ENCODE assay signal across 16 cellular contexts in the genomic region with DNA sequence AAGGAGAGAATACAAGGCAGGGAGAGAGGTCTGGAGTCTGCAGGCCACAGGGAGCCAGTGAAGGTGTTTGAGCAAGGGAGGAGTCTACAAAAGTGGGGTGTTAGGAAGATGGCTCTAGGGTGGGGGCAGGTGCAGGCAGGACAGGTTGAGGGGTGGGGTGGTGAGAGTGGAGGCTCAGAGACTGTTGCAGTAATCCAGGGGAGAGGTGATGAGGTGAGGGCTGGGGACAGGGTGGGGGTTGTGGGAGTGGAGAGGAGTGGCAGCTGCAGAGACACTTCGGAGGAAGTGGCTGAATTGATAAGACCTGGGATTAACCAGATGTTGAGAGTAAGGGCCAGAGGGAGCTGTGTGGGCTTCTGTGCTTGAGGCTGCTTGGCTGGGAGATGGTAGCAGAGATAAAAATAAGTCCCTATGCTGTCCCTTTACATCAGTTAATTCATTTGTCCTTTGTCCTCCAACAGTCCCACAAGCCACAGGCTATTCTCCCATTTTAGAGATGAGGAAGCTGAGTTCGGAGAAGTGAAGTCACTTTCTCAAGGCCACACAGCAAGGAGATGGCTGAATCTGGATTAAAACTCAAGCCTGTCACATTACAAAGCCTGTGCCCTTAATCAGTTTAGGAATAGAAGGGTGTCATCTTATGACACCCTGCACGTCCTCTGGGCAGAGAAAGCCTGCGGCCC. TPM values are rescaled to one million over a fixed set of nuclear protein-coding genes. Genes with fewer than 3 reads are reported as not detected.
DNase-seq lines count a peak whose midpoint lies in the region; ATAC-seq and TF ChIP-seq lines count a peak whose summit lies in the region.
"Had no signal": no experiment of that assay in that cellular context is flagged by ENCODE, and none has a peak within 500 bp of the region (broad histone marks: within the 10 kb centered on the region; RNA-seq: fewer than 3 reads in every experiment).

No MANE protein-coding gene starts in this region.

- H3K4me3 Mint-ChIP-seq in GM23338, result peak overlapping the region; percentile 22; the same call in 1 of the 3 replicates
- H3K4me3 Mint-ChIP-seq: activated naive CD8-positive, alpha-beta T cell treated with anti-CD3 and anti-CD28 coated beads for 36 hours; CD14-positive monocyte; IgD-negative memory B cell; memory B cell had no signal

- TF ChIP-seq CTCF in GM23338 (conservative IDR thresholded peaks at IDR 0.05; ENCODE audit: low read depth in 2 of 2), result no peak
- no peak for TF ChIP-seq CTCF in Peyer's patch (IDR thresholded peaks at IDR 0.05)
- no peak for TF ChIP-seq CTCF in esophagus squamous epithelium (IDR thresholded peaks at IDR 0.05)

- peak overlapping the region; percentile 72 for H3K4me2 ChIP-seq in GM23338

- H3K9me3 ChIP-seq in Peyer's patch (no peaks in the 10 kb centered on the region), esophagus squamous epithelium (no peaks in the 10 kb centered on the region)

- peak overlapping the region; percentile 46; the same call in 1 of the 2 replicates for H3K27ac Mint-ChIP-seq in GM23338
- H3K27ac Mint-ChIP-seq: activated naive CD8-positive, alpha-beta T cell treated with anti-CD3 and anti-CD28 coated beads for 36 hours; CD14-positive monocyte; IgD-negative memory B cell; memory B cell had no signal

- H3K9me3 Mint-ChIP-seq in GM23338, result no peaks in the 10 kb centered on the region
- H3K9me3 Mint-ChIP-seq: activated naive CD8-positive, alpha-beta T cell treated with anti-CD3 and anti-CD28 coated beads for 36 hours; IgD-negative memory B cell; memory B cell had no signal

- H4K20me1 ChIP-seq in GM23338 (replicated peaks; ENCODE audit: insufficient read depth), result peaks cover 4% of the 10 kb centered on the region; the same call in 1 of the 2 replicates

- H3K79me2 ChIP-seq in GM23338 (replicated peaks; ENCODE audit: insufficient read depth), result peaks cover 58% of the 10 kb centered on the region

- 58 to 64% methylated on average over 4 of the region's 4 CpGs for WGBS in esophagus squamous epithelium, 2 donors

- H3K4me3 ChIP-seq in GM23338 (no peak overlapping the region), Peyer's patch (no peak overlapping the region), esophagus squamous epithelium (no peak overlapping the region), skin epidermis (no peak overlapping the region)

- H3K4me1 Mint-ChIP-seq in GM23338, result peaks cover 70% of the 10 kb centered on the region

- intact Hi-C loops in esophagus squamous epithelium (cut with DNase I), result no loop called here

- H3K27me3 ChIP-seq in GM23338 (ENCODE audit: insufficient read depth), result no peaks in the 10 kb centered on the region
- H3K27me3 ChIP-seq in Peyer's patch, result no peaks in the 10 kb centered on the region
- no peaks in the 10 kb centered on the region for H3K27me3 ChIP-seq in esophagus squamous epithelium

- H3K36me3 ChIP-seq in GM23338 (ENCODE audit: insufficient read depth) (no peaks in the 10 kb centered on the region), Peyer's patch (no peaks in the 10 kb centered on the region), esophagus squamous epithelium (no peaks in the 10 kb centered on the region)

- no peaks in the 10 kb centered on the region for H3K9me2 ChIP-seq in GM23338 (ENCODE audit: insufficient read depth)

- H3K4me1 ChIP-seq in GM23338 (ENCODE audit: insufficient read depth), result peaks cover 60% of the 10 kb centered on the region
- H3K4me1 ChIP-seq in Peyer's patch, result peaks cover 0 to 72% (median 13%) of the 10 kb centered on the region in 4 donors
- peaks cover 58 to 99% (median 62%) of the 10 kb centered on the region in 3 donors for H3K4me1 ChIP-seq in esophagus squamous epithelium

- H3K36me3 Mint-ChIP-seq in GM23338 (ENCODE audit: low read depth), result peaks cover 5% of the 10 kb centered on the region; the same call in 2 of the 3 replicates
- H3K36me3 Mint-ChIP-seq: activated naive CD8-positive, alpha-beta T cell treated with anti-CD3 and anti-CD28 coated beads for 36 hours; IgD-negative memory B cell; memory B cell had no signal

- TF ChIP-seq POLR2A in Peyer's patch (IDR thresholded peaks at IDR 0.05) (peak in 1 of 2 donors; percentile 26), esophagus squamous epithelium (IDR thresholded peaks at IDR 0.05) (no peak)

- peaks cover 33% of the 10 kb centered on the region for H3F3A ChIP-seq in GM23338 (replicated peaks; ENCODE audit: low read depth)

- DNase-seq in GM23338 (ENCODE audit: low spot score) (no peak), Peyer's patch (peak in 1 of 3 donors; percentile 61), esophagus squamous epithelium (lab: John Stamatoyannopoulos, UW) (no peak), GM19240 (ENCODE audit: insufficient read length, low spot score) (no peak), DMS114 treated with DMSO at 0.1 percent for 48 hours (lab: John Stamatoyannopoulos, UW; ENCODE audit: unreplicated experiment) (no peak), retina (no peak), RPMI8226 (no peak)
- DNase-seq: activated naive CD8-positive, alpha-beta T cell treated with anti-CD3 and anti-CD28 coated beads for 36 hours; NCI-H1436 treated with DMSO at 0.1 percent for 48 hours; NCI-H510A treated with DMSO at 0.1 percent for 48 hours; stimulated activated CD4-positive, alpha-beta T cell treated with anti-CD3 and anti-CD28 coated beads, Interleukin-4, amount 100 ng/mL, for 24 hours; stimulated activated naive CD8-positive, alpha-beta T cell treated with anti-CD3 and anti-CD28 coated beads, Interleukin-15, Interleukin-2, amounts not matched to agents 100 U/mL and 50 U/mL, for 24 hours had no signal

- ATAC-seq in GM23338, result no peak
- ATAC-seq: stimulated activated naive CD8-positive, alpha-beta T cell treated with anti-CD3 and anti-CD28 coated beads, Interleukin-15, Interleukin-2, amounts not matched to agents 100 U/mL and 50 U/mL, for 24 hours had no signal

- H3K27ac ChIP-seq in GM23338 (ENCODE audit: low read depth) (peak overlapping the region; percentile 78), Peyer's patch (peak overlapping the region in 3 of 4 donors; percentile 89 to 98 (median 92)), esophagus squamous epithelium (peak overlapping the region; percentile 95 to 96 (median 96)), skin epidermis (peak overlapping the region in 13 of 21 experiments; percentile 12 to 95 (median 87))

- peaks cover 14% of the 10 kb centered on the region for H3K27me3 Mint-ChIP-seq in GM23338 (ENCODE audit: insufficient read depth, low read depth, poor library complexity)

- no peak overlapping the region for H2AFZ ChIP-seq in GM23338

TF ChIP-seq in GM23338, 12 proteins besides CTCF, POLR2A, EP300 and RAD21 (continues in another document):
- no peak for TF ChIP-seq EZH2phosphoT487 (IDR thresholded peaks at IDR 0.05; ENCODE audit: unreplicated experiment)
- TF ChIP-seq CREB1 (CRISPR knock-in tag; IDR thresholded peaks at IDR 0.05; ENCODE audit: low read depth), result no peak
- TF ChIP-seq JUNB (IDR thresholded peaks at IDR 0.05; ENCODE audit: unreplicated experiment), result no peak
- TF ChIP-seq REST (IDR thresholded peaks at IDR 0.05; ENCODE audit: unreplicated experiment), result no peak
- TF ChIP-seq EZH2 (IDR thresholded peaks at IDR 0.05; ENCODE audit: low read depth, unreplicated experiment), result no peak
- TF ChIP-seq ZNF331 (CRISPR knock-in tag; IDR thresholded peaks at IDR 0.05; ENCODE audit: low read depth), result no peak
- no peak for TF ChIP-seq POLR2AphosphoS5 (IDR thresholded peaks at IDR 0.05; ENCODE audit: low read depth)
- TF ChIP-seq NANOG (IDR thresholded peaks at IDR 0.05; ENCODE audit: borderline replicate concordance), result no peak

RNA-seq across cellular contexts. Expression of gene SYNC, which starts 54.8 kb away (rescaled TPM):
- not detected in 2 replicates for total RNA-seq in GM23338 (2014; rRNA removed; shearing (Covaris generic))
- polyA plus RNA-seq in GM23338 (2016; fragmentation: Nextera tagmentation; extraction: Ambion mirVana), result 0.31 TPM in 1 of 2 replicates, not detected in the other
- total RNA-seq in Peyer's patch (10 to 100 TPM in 1 of 4 donors, 1 to 10 TPM in 3; 8.3 to 19.8 (median 9.2) TPM), esophagus squamous epithelium (10 to 100 TPM in 2 of 4 donors, 1 to 10 TPM in 2; 2.9 to 31.7 (median 9.1) TPM)
- total RNA-seq: activated naive CD8-positive, alpha-beta T cell treated with anti-CD3 and anti-CD28 coated beads for 36 hours had no signal
- polyA plus RNA-seq: IgD-negative memory B cell had no signal

RNA-seq across cellular contexts. Expression of gene YARS1, which starts 59.8 kb away (rescaled TPM):
- 158 and 182 TPM in 2 replicates for total RNA-seq in GM23338 (2014; rRNA removed; shearing (Covaris generic))
- polyA plus RNA-seq in GM23338 (2016; fragmentation: Nextera tagmentation; extraction: Ambion mirVana), result 132 and 134 TPM in 2 replicates
- total RNA-seq in Peyer's patch (10 to 100 TPM; 29.6 to 93.3 (median 50.4) TPM), esophagus squamous epithelium (10 to 100 TPM; 46.7 to 92.0 (median 62.3) TPM)
